Comparison of ENCODE assay signal across 8 cellular contexts in the genomic region with DNA sequence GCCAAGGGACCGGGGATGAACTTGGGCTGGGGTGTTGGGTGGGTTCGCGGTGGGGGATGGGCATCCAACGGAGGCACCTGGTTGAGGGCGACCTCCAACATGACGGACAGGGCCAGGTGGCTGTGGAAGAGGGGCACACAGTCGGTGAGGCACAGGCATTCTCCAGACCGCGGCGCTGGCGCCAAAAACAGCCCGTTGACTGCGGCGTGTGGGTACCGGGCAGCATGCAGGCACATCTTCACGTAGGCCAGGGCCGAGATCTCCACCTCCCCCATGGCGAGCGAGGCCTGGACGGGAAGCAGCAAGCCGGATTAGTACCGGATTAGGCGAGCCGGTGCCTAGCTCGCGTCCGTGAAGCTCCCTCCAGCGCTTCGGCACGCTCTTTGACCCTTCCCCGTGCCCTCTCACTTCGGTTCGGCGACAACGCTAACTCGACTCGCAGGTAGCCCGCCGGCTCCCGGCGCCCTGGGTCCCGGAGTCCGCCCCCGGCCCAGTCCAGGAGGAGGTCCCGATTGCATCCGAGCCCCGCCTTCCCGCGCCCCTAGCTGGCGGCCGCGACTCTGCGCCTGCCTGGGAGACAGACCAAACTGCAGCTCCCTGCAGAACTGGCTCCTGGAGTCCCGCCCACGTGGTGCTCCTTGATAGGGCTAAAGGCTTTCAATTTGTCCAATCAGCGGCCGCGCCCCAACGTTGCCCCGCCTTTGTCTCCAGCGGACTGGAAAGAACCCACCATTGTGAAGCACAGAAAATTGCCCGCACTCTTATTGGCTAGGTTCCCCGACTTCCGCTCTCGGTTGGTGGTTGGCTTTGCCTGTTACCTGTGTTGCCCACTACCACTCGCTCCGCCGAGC. TPM values are rescaled to one million over a fixed set of nuclear protein-coding genes. Genes with fewer than 3 reads are reported as not detected.
DNase-seq lines count a peak whose midpoint lies in the region; ATAC-seq and TF ChIP-seq lines count a peak whose summit lies in the region.

A gene with protein sequence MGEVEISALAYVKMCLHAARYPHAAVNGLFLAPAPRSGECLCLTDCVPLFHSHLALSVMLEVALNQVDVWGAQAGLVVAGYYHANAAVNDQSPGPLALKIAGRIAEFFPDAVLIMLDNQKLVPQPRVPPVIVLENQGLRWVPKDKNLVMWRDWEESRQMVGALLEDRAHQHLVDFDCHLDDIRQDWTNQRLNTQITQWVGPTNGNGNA (minus strand): TSS at position 562 of the 851 bp plus-strand sequence. CDS start 287 bp downstream, at position 275.

- TF ChIP-seq CTCF in GM12873 (IDR thresholded peaks at IDR 0.05; ENCODE audit: insufficient read depth, low read depth, low read length, missing control alignments) = peak; percentile 44
- TF ChIP-seq CTCF in ovary (IDR thresholded peaks at IDR 0.05) = peak; percentile 55 to 89 (median 87)
- TF ChIP-seq CTCF in tibial artery (IDR thresholded peaks at IDR 0.05) = peak; percentile 63 to 65

- peak; percentile 100 for DNase-seq in NCI-H1417 (lab: John Stamatoyannopoulos, UW)
- DNase-seq in SW 1271 (lab: John Stamatoyannopoulos, UW) = peak; percentile 98
- DNase-seq in activated naive CD8-positive, alpha-beta T cell treated with anti-CD3 and anti-CD28 coated beads, Interleukin-2, amount 50 U/mL, for 16 hours (ENCODE audit: low read depth, low spot score) = peak; percentile 99
- peak; percentile 100 for DNase-seq in Right ventricle myocardium inferior (ENCODE audit: missing footprints)
- DNase-seq in ovary = peak; percentile 99 to 100 (median 100)
- DNase-seq in tibial artery = peak; percentile 100

- intact Hi-C loops in Right ventricle myocardium inferior (cut with DNase I) (loop anchor here (10.0 kb wide), 1 partner anchor 294 kb away; no protein-coding TSS in a partner anchor), ovary (cut with DNase I) (loop anchor here in 2 of 4 donors (2.0 to 10.0 kb wide), 2 partner anchors 26 to 224 kb away; a partner anchor contains a TSS), tibial artery (cut with DNase I; ENCODE audit: low total_unique reads) (no loop called here)

- WGBS in ovary, 3 donors = 0 to 1% (median 0%) methylated on average over 60 to 68 of the region's 68 CpGs

- H3K36me3 ChIP-seq in ovary (no peaks in the 10 kb centered on the region), tibial artery (peaks cover 12 to 24% (median 24%) of the 10 kb centered on the region in 3 donors)

- H3K27ac ChIP-seq in ovary (peak within 1 kb of the TSS; percentile 63 to 86), tibial artery (peak within 1 kb of the TSS; percentile 91 to 92)

- TF ChIP-seq EP300 in ovary (IDR thresholded peaks at IDR 0.05) = no peak

- no peaks in the 10 kb centered on the region for H3K27me3 ChIP-seq in ovary
- H3K27me3 ChIP-seq in tibial artery = no peaks in the 10 kb centered on the region

- H3K9me3 ChIP-seq in ovary (no peaks in the 10 kb centered on the region), tibial artery (no peaks in the 10 kb centered on the region)

- TF ChIP-seq POLR2A in ovary (IDR thresholded peaks at IDR 0.05) = peak; percentile 80

- ATAC-seq in HG02759 (IDR thresholded peaks at IDR 0.05; ENCODE audit: unreplicated experiment) = peak; percentile 89
- ATAC-seq in Right ventricle myocardium inferior = peak; percentile 96

- H3K4me1 ChIP-seq in ovary (ENCODE audit: insufficient read depth) (peaks cover 17% of the 10 kb centered on the region), tibial artery (peaks cover 7 to 58% (median 42%) of the 10 kb centered on the region in 4 donors)

- H3K4me3 ChIP-seq in ovary = peak within 1 kb of the TSS; percentile 91
- peak within 1 kb of the TSS; percentile 86 to 93 for H3K4me3 ChIP-seq in tibial artery

RNA-seq across cellular contexts. Expression of the gene that starts here (rescaled TPM):
- 14.6 TPM for total RNA-seq in Right ventricle myocardium inferior
- 10 to 100 TPM; 13.0 to 26.3 (median 17.3) TPM for total RNA-seq in ovary
- 10 to 100 TPM in 1 of 2 donors, 1 to 10 TPM in 1; 5.1 to 30.7 TPM for polyA plus RNA-seq in ovary

Comparison
In these comparisons a context has a peak if more than half of its experiments do, and no peak if none do; other contexts are left out.
1. Peak in every context shown above with its lines: DNase-seq, ATAC-seq, H3K4me3 ChIP-seq and H3K27ac ChIP-seq.